1 cellular context compared by ENCODE assay signal in genomic region chr14:102683399-102684275, GRCh38.
TF ChIP-seq lines count a peak whose summit lies in the region.

No MANE protein-coding gene starts in this region.

TF ChIP-seq in HepG2, 621 proteins besides CTCF, POLR2A, EP300 and RAD21 (continued from another document and continues in another):
- TF ChIP-seq, protein P1, sequence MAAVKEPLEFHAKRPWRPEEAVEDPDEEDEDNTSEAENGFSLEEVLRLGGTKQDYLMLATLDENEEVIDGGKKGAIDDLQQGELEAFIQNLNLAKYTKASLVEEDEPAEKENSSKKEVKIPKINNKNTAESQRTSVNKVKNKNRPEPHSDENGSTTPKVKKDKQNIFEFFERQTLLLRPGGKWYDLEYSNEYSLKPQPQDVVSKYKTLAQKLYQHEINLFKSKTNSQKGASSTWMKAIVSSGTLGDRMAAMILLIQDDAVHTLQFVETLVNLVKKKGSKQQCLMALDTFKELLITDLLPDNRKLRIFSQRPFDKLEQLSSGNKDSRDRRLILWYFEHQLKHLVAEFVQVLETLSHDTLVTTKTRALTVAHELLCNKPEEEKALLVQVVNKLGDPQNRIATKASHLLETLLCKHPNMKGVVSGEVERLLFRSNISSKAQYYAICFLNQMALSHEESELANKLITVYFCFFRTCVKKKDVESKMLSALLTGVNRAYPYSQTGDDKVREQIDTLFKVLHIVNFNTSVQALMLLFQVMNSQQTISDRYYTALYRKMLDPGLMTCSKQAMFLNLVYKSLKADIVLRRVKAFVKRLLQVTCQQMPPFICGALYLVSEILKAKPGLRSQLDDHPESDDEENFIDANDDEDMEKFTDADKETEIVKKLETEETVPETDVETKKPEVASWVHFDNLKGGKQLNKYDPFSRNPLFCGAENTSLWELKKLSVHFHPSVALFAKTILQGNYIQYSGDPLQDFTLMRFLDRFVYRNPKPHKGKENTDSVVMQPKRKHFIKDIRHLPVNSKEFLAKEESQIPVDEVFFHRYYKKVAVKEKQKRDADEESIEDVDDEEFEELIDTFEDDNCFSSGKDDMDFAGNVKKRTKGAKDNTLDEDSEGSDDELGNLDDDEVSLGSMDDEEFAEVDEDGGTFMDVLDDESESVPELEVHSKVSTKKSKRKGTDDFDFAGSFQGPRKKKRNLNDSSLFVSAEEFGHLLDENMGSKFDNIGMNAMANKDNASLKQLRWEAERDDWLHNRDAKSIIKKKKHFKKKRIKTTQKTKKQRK (IDR thresholded peaks at IDR 0.05; ENCODE audit: low read length): no peak
- TF ChIP-seq KDM5A (IDR thresholded peaks at IDR 0.05; ENCODE audit: borderline replicate concordance, low read length): no peak
- TF ChIP-seq YEATS2 (CRISPR knock-in tag; IDR thresholded peaks at IDR 0.05; ENCODE audit: borderline replicate concordance): no peak
- TF ChIP-seq, protein P2, sequence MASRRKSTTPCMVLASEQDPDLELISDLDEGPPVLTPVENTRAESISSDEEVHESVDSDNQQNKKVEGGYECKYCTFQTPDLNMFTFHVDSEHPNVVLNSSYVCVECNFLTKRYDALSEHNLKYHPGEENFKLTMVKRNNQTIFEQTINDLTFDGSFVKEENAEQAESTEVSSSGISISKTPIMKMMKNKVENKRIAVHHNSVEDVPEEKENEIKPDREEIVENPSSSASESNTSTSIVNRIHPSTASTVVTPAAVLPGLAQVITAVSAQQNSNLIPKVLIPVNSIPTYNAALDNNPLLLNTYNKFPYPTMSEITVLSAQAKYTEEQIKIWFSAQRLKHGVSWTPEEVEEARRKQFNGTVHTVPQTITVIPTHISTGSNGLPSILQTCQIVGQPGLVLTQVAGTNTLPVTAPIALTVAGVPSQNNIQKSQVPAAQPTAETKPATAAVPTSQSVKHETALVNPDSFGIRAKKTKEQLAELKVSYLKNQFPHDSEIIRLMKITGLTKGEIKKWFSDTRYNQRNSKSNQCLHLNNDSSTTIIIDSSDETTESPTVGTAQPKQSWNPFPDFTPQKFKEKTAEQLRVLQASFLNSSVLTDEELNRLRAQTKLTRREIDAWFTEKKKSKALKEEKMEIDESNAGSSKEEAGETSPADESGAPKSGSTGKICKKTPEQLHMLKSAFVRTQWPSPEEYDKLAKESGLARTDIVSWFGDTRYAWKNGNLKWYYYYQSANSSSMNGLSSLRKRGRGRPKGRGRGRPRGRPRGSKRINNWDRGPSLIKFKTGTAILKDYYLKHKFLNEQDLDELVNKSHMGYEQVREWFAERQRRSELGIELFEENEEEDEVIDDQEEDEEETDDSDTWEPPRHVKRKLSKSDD (CRISPR knock-in tag; IDR thresholded peaks at IDR 0.05; ENCODE audit: low read depth): no peak
- TF ChIP-seq SRY (CRISPR knock-in tag; IDR thresholded peaks at IDR 0.05): peak; percentile 70; the same call in 1 of the 2 replicates
- TF ChIP-seq ZNF256 (CRISPR knock-in tag; conservative IDR thresholded peaks at IDR 0.05): no peak
- no peak; the same call in 1 of the 2 replicates for TF ChIP-seq MYNN (CRISPR knock-in tag; IDR thresholded peaks at IDR 0.05; ENCODE audit: low read depth)
- no peak for TF ChIP-seq CBX1 (IDR thresholded peaks at IDR 0.05; ENCODE audit: low read depth)
- 0 out of 2 replicates have a peak, but pooled peaks have one; percentile 35 for TF ChIP-seq ZNF329 (CRISPR knock-in tag; IDR thresholded peaks at IDR 0.05; ENCODE audit: low read depth)
- TF ChIP-seq ZSCAN20 (CRISPR knock-in tag; IDR thresholded peaks at IDR 0.05; ENCODE audit: borderline replicate concordance): no peak
- TF ChIP-seq, protein P3, sequence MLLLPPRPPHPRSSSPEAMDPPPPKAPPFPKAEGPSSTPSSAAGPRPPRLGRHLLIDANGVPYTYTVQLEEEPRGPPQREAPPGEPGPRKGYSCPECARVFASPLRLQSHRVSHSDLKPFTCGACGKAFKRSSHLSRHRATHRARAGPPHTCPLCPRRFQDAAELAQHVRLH (CRISPR knock-in tag; IDR thresholded peaks at IDR 0.05; ENCODE audit: borderline replicate concordance, low read depth): peak; percentile 34; the same call in 1 of the 2 replicates
- no peak for TF ChIP-seq SOX13 (IDR thresholded peaks at IDR 0.05)
- TF ChIP-seq SOX13 (CRISPR knock-in tag; conservative IDR thresholded peaks at IDR 0.05 in 1 of 2, IDR thresholded peaks at IDR 0.05 in 1 of 2): no peak; a peak in 1 of 4 replicates
- peak; percentile 69; the same call in 1 of the 2 replicates for TF ChIP-seq ARNTL (CRISPR knock-in tag; IDR thresholded peaks at IDR 0.05)
- no peak for TF ChIP-seq MZF1 (CRISPR knock-in tag; IDR thresholded peaks at IDR 0.05; ENCODE audit: borderline replicate concordance)
- no peak for TF ChIP-seq JDP2 (CRISPR knock-in tag; IDR thresholded peaks at IDR 0.05; ENCODE audit: borderline replicate concordance)
- no peak for TF ChIP-seq ISX (CRISPR knock-in tag; conservative IDR thresholded peaks at IDR 0.05)
- no peak for TF ChIP-seq ZNF207 (IDR thresholded peaks at IDR 0.05; ENCODE audit: borderline replicate concordance)
- TF ChIP-seq ZMYM4 (CRISPR knock-in tag; IDR thresholded peaks at IDR 0.05): peak; percentile 57
- TF ChIP-seq RNF2 (conservative IDR thresholded peaks at IDR 0.05; ENCODE audit: low read depth): no peak
- no peak for TF ChIP-seq FOXO4 (CRISPR knock-in tag; conservative IDR thresholded peaks at IDR 0.05)
- TF ChIP-seq SP140L (CRISPR knock-in tag; IDR thresholded peaks at IDR 0.05; ENCODE audit: borderline replicate concordance): 0 out of 2 replicates have a peak, but pooled peaks have one; percentile 27
- TF ChIP-seq ZNF589 (CRISPR knock-in tag; conservative IDR thresholded peaks at IDR 0.05): no peak
- no peak; the same call in 1 of the 2 replicates for TF ChIP-seq ZNF33A (CRISPR knock-in tag; IDR thresholded peaks at IDR 0.05; ENCODE audit: borderline replicate concordance)
- peak; percentile 82; the same call in 1 of the 2 replicates for TF ChIP-seq ZNF292 (CRISPR knock-in tag; IDR thresholded peaks at IDR 0.05; ENCODE audit: borderline replicate concordance, low read depth)
- no peak for TF ChIP-seq ZNF367 (CRISPR knock-in tag; IDR thresholded peaks at IDR 0.05; ENCODE audit: borderline replicate concordance)
- TF ChIP-seq ZNF75D (CRISPR knock-in tag; IDR thresholded peaks at IDR 0.05; ENCODE audit: borderline replicate concordance): no peak
- TF ChIP-seq FOXK2 (IDR thresholded peaks at IDR 0.05): no peak
- TF ChIP-seq TMF1 (CRISPR knock-in tag; IDR thresholded peaks at IDR 0.05; ENCODE audit: low read depth): no peak
- TF ChIP-seq, protein P4, sequence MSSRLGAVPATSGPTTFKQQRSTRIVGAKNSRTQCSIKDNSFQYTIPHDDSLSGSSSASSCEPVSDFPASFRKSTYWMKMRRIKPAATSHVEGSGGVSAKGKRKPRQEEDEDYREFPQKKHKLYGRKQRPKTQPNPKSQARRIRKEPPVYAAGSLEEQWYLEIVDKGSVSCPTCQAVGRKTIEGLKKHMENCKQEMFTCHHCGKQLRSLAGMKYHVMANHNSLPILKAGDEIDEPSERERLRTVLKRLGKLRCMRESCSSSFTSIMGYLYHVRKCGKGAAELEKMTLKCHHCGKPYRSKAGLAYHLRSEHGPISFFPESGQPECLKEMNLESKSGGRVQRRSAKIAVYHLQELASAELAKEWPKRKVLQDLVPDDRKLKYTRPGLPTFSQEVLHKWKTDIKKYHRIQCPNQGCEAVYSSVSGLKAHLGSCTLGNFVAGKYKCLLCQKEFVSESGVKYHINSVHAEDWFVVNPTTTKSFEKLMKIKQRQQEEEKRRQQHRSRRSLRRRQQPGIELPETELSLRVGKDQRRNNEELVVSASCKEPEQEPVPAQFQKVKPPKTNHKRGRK (CRISPR knock-in tag; IDR thresholded peaks at IDR 0.05): no peak
- TF ChIP-seq JUNB (CRISPR knock-in tag; IDR thresholded peaks at IDR 0.05; ENCODE audit: borderline replicate concordance): no peak
- peak; percentile 72 for TF ChIP-seq SALL1 (CRISPR knock-in tag; IDR thresholded peaks at IDR 0.05)
- TF ChIP-seq, protein P5, sequence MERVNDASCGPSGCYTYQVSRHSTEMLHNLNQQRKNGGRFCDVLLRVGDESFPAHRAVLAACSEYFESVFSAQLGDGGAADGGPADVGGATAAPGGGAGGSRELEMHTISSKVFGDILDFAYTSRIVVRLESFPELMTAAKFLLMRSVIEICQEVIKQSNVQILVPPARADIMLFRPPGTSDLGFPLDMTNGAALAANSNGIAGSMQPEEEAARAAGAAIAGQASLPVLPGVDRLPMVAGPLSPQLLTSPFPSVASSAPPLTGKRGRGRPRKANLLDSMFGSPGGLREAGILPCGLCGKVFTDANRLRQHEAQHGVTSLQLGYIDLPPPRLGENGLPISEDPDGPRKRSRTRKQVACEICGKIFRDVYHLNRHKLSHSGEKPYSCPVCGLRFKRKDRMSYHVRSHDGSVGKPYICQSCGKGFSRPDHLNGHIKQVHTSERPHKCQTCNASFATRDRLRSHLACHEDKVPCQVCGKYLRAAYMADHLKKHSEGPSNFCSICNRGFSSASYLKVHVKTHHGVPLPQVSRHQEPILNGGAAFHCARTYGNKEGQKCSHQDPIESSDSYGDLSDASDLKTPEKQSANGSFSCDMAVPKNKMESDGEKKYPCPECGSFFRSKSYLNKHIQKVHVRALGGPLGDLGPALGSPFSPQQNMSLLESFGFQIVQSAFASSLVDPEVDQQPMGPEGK (CRISPR knock-in tag; IDR thresholded peaks at IDR 0.05): peak; percentile 96
- no peak for TF ChIP-seq ZNF260 (CRISPR knock-in tag; IDR thresholded peaks at IDR 0.05; ENCODE audit: borderline replicate concordance, low read depth)
- TF ChIP-seq ZSCAN29 (CRISPR knock-in tag; conservative IDR thresholded peaks at IDR 0.05): peak; percentile 34; the same call in 1 of the 2 replicates
- TF ChIP-seq RBFOX2 (IDR thresholded peaks at IDR 0.05; ENCODE audit: low read depth, low read length): peak; percentile 83
- TF ChIP-seq ZNF12 (CRISPR knock-in tag; IDR thresholded peaks at IDR 0.05): no peak
- TF ChIP-seq ZBTB33 (CRISPR knock-in tag; IDR thresholded peaks at IDR 0.05): 0 out of 2 replicates have a peak, but pooled peaks have one; percentile 40
- no peak for TF ChIP-seq ZNF552 (CRISPR knock-in tag; IDR thresholded peaks at IDR 0.05; ENCODE audit: borderline replicate concordance)
- TF ChIP-seq PHF20 (CRISPR knock-in tag; IDR thresholded peaks at IDR 0.05): peak; percentile 74
- no peak for TF ChIP-seq ZNF432 (CRISPR knock-in tag; IDR thresholded peaks at IDR 0.05; ENCODE audit: borderline replicate concordance)
- TF ChIP-seq, protein P6, sequence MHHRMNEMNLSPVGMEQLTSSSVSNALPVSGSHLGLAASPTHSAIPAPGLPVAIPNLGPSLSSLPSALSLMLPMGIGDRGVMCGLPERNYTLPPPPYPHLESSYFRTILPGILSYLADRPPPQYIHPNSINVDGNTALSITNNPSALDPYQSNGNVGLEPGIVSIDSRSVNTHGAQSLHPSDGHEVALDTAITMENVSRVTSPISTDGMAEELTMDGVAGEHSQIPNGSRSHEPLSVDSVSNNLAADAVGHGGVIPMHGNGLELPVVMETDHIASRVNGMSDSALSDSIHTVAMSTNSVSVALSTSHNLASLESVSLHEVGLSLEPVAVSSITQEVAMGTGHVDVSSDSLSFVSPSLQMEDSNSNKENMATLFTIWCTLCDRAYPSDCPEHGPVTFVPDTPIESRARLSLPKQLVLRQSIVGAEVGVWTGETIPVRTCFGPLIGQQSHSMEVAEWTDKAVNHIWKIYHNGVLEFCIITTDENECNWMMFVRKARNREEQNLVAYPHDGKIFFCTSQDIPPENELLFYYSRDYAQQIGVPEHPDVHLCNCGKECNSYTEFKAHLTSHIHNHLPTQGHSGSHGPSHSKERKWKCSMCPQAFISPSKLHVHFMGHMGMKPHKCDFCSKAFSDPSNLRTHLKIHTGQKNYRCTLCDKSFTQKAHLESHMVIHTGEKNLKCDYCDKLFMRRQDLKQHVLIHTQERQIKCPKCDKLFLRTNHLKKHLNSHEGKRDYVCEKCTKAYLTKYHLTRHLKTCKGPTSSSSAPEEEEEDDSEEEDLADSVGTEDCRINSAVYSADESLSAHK (CRISPR knock-in tag; IDR thresholded peaks at IDR 0.05; ENCODE audit: borderline replicate concordance): no peak
- no peak for TF ChIP-seq ZNF776 (CRISPR knock-in tag; IDR thresholded peaks at IDR 0.05)
- no peak for TF ChIP-seq ONECUT2 (CRISPR knock-in tag; IDR thresholded peaks at IDR 0.05)
- TF ChIP-seq ZFP62 (CRISPR knock-in tag; IDR thresholded peaks at IDR 0.05): no peak
- peak; percentile 86 for TF ChIP-seq ELF3 (CRISPR knock-in tag; IDR thresholded peaks at IDR 0.05)
- peak; percentile 41 for TF ChIP-seq IKZF4 (CRISPR knock-in tag; IDR thresholded peaks at IDR 0.05; ENCODE audit: borderline replicate concordance, low read depth, not compliant biosample characterization)
- no peak for TF ChIP-seq NFE2 (CRISPR knock-in tag; IDR thresholded peaks at IDR 0.05)
- peak; percentile 70 for TF ChIP-seq TFAP4 (IDR thresholded peaks at IDR 0.05; ENCODE audit: borderline replicate concordance, low read depth)
- TF ChIP-seq POLR2AphosphoS2 (IDR thresholded peaks at IDR 0.05; ENCODE audit: low read depth, low read length): no peak
- no peak for TF ChIP-seq ZNF3 (CRISPR knock-in tag; IDR thresholded peaks at IDR 0.05)
- no peak; the same call in 1 of the 2 replicates for TF ChIP-seq ZBTB3 (CRISPR knock-in tag; IDR thresholded peaks at IDR 0.05; ENCODE audit: borderline replicate concordance, low read depth)
- peak; percentile 65; the same call in 1 of the 2 replicates for TF ChIP-seq ZNF430 (CRISPR knock-in tag; IDR thresholded peaks at IDR 0.05)
